Comparison of ENCODE assay signal across 17 cellular contexts in genomic region chr19:14525729-14526128, GRCh38. TPM values are rescaled to one million over a fixed set of nuclear protein-coding genes. Genes with fewer than 3 reads are reported as not detected.
DNase-seq lines count a peak whose midpoint lies in the region; ATAC-seq and TF ChIP-seq lines count a peak whose summit lies in the region.
"Had no signal": no experiment of that assay in that cellular context is flagged by ENCODE, and none has a peak within 500 bp of the region (broad histone marks: within the 10 kb centered on the region; RNA-seq: fewer than 3 reads in every experiment).

No MANE protein-coding gene starts in this region.

- H3K36me3 Mint-ChIP-seq in CD4-positive, alpha-beta T cell (ENCODE audit: low read depth) = peaks cover 23% of the 10 kb centered on the region
- H3K36me3 Mint-ChIP-seq in endodermal cell (ENCODE audit: low read depth) = no peaks in the 10 kb centered on the region
- no peaks in the 10 kb centered on the region for H3K36me3 Mint-ChIP-seq in neural crest cell (ENCODE audit: low read depth)

- H3K4me3 Mint-ChIP-seq in CD4-positive, alpha-beta T cell = peak overlapping the region; percentile 2
- H3K4me3 Mint-ChIP-seq in endodermal cell (no peak overlapping the region), neural crest cell (peak overlapping the region; percentile 27)
- H3K4me3 Mint-ChIP-seq: activated CD8-positive, alpha-beta T cell treated with anti-CD3 and anti-CD28 coated beads for 36 hours had no signal

- H3K4me1 ChIP-seq in OCI-LY1 (ENCODE audit: insufficient read depth, low read length, severe bottlenecking) = peaks cover 45% of the 10 kb centered on the region
- H3K4me1 ChIP-seq in endodermal cell (ENCODE audit: control insufficient read depth, insufficient read depth, low read length) = no peaks in the 10 kb centered on the region

- CTCF ChIA-PET in CD4-positive, alpha-beta T cell (lab: Charles Lee) = no interaction called here

- H3K9me3 Mint-ChIP-seq in CD4-positive, alpha-beta T cell = no peaks in the 10 kb centered on the region
- no peaks in the 10 kb centered on the region for H3K9me3 Mint-ChIP-seq in endodermal cell
- H3K9me3 Mint-ChIP-seq in neural crest cell = no peaks in the 10 kb centered on the region
- H3K9me3 Mint-ChIP-seq: activated CD8-positive, alpha-beta T cell treated with anti-CD3 and anti-CD28 coated beads for 36 hours; activated T-cell treated with anti-CD3 and anti-CD28 coated beads, Interleukin-2, amount 50 U/mL, for 72 hours had no signal

- 69 to 70% methylated on average over 4 to 5 of the region's 6 CpGs for WGBS in endodermal cell (ENCODE audit: insufficient coverage in 1 of 2, insufficient read length in 1 of 2), 2 experiments

- H3K9me3 ChIP-seq in CD4-positive, alpha-beta T cell (ENCODE audit: control insufficient read depth, low read length) = no peaks in the 10 kb centered on the region
- H3K9me3 ChIP-seq in OCI-LY1 (ENCODE audit: low read length) (no peaks in the 10 kb centered on the region), endodermal cell (ENCODE audit: control insufficient read depth, low read length) (no peaks in the 10 kb centered on the region)

- H3K4me3 ChIP-seq in OCI-LY1 (ENCODE audit: low read depth, low read length, poor library complexity, severe bottlenecking) (no peak overlapping the region), endodermal cell (ENCODE audit: low read length) (no peak overlapping the region)
- H3K4me3 ChIP-seq: PC-9 had no signal

- H3F3A ChIP-seq in OCI-LY1 (ENCODE audit: insufficient read depth, low read length) = peaks cover 5% of the 10 kb centered on the region; the same call in 1 of the 2 replicates

- H3K9ac ChIP-seq in OCI-LY1 (ENCODE audit: low read length) (no peak overlapping the region), endodermal cell (ENCODE audit: extremely low read depth, low read length, poor library complexity, severe bottlenecking) (no peak overlapping the region)

- TF ChIP-seq CTCF in CD4-positive, alpha-beta T cell (IDR thresholded peaks at IDR 0.05) = no peak
- TF ChIP-seq CTCF in OCI-LY1 (IDR thresholded peaks at IDR 0.05; ENCODE audit: low read length) (no peak), endodermal cell (conservative IDR thresholded peaks at IDR 0.05) (no peak), neural crest cell (conservative IDR thresholded peaks at IDR 0.05) (no peak)

- no peaks in the 10 kb centered on the region for H4K20me1 ChIP-seq in OCI-LY1 (ENCODE audit: insufficient read depth, low read length)

- no peaks in the 10 kb centered on the region for H3K27me3 ChIP-seq in CD4-positive, alpha-beta T cell (ENCODE audit: control insufficient read depth, insufficient read depth, low read length)
- H3K27me3 ChIP-seq in OCI-LY1 (ENCODE audit: insufficient read depth, low read length) (no peaks in the 10 kb centered on the region), endodermal cell (ENCODE audit: control insufficient read depth, insufficient read depth, low read length, poor library complexity, severe bottlenecking) (no peaks in the 10 kb centered on the region)

- H3K36me3 ChIP-seq in OCI-LY1 (ENCODE audit: insufficient read depth, low read length) (no peaks in the 10 kb centered on the region), endodermal cell (ENCODE audit: control insufficient read depth, insufficient read depth, low read length) (no peaks in the 10 kb centered on the region)

- peaks cover 65% of the 10 kb centered on the region for H3K4me1 Mint-ChIP-seq in CD4-positive, alpha-beta T cell (ENCODE audit: low read depth)
- H3K4me1 Mint-ChIP-seq in endodermal cell (peaks cover 7% of the 10 kb centered on the region), neural crest cell (peaks cover 26% of the 10 kb centered on the region)

- no peaks in the 10 kb centered on the region for H3K9me2 ChIP-seq in OCI-LY1 (ENCODE audit: low read depth, low read length)

- peaks cover 9% of the 10 kb centered on the region for H3K79me2 ChIP-seq in OCI-LY1 (ENCODE audit: insufficient read depth, low read length)

- H3K27me3 Mint-ChIP-seq in CD4-positive, alpha-beta T cell = no peaks in the 10 kb centered on the region
- H3K27me3 Mint-ChIP-seq in endodermal cell (ENCODE audit: insufficient read depth) = no peaks in the 10 kb centered on the region
- no peaks in the 10 kb centered on the region for H3K27me3 Mint-ChIP-seq in neural crest cell (ENCODE audit: low read depth)
- H3K27me3 Mint-ChIP-seq: activated CD8-positive, alpha-beta T cell treated with anti-CD3 and anti-CD28 coated beads for 36 hours had no signal

- POLR2A ChIA-PET in CD4-positive, alpha-beta T cell (lab: Charles Lee) = interaction anchor here (0.6 to 5.9 kb wide), 4 partner anchors 8 to 29 kb away, joined by 3 to 74 read pairs (median 5); partner anchors contain the start of genes DNAJB1 and GIPC1

- no peak overlapping the region for H2AFZ ChIP-seq in OCI-LY1 (ENCODE audit: low read length)
- H2AFZ ChIP-seq: PC-9 had no signal

- intact Hi-C loops in CD4-positive, alpha-beta T cell (cut with DNase I, micrococcal nuclease) = no loop called here

- H3K27ac Mint-ChIP-seq in CD4-positive, alpha-beta T cell = peak overlapping the region; percentile 100
- peak overlapping the region; percentile 7 for H3K27ac Mint-ChIP-seq in endodermal cell
- H3K27ac Mint-ChIP-seq in neural crest cell (ENCODE audit: unreplicated experiment) = no peak overlapping the region
- H3K27ac Mint-ChIP-seq: activated CD8-positive, alpha-beta T cell treated with anti-CD3 and anti-CD28 coated beads for 36 hours; activated T-cell treated with anti-CD3 and anti-CD28 coated beads, Interleukin-2, amount 50 U/mL, for 72 hours had no signal

- H3K4me2 ChIP-seq in OCI-LY1 (ENCODE audit: low read length) = no peak overlapping the region
- H3K4me2 ChIP-seq: PC-9 had no signal

- no peak for DNase-seq in CD4-positive, alpha-beta T cell
- DNase-seq in endodermal cell (no peak), neural crest cell (ENCODE audit: low read depth, low spot score) (no peak), NCI-H526 treated with DMSO at 0.1 percent for 48 hours (lab: John Stamatoyannopoulos, UW) (no peak), OCI-M2 (lab: John Stamatoyannopoulos, UW; ENCODE audit: unreplicated experiment) (no peak), NCI-H2107 (lab: John Stamatoyannopoulos, UW) (no peak), NCI-H187 (lab: John Stamatoyannopoulos, UW) (no peak)
- DNase-seq: activated CD8-positive, alpha-beta T cell treated with anti-CD3 and anti-CD28 coated beads for 36 hours; activated T-cell treated with anti-CD3 and anti-CD28 coated beads, Interleukin-2, amount 50 U/mL, for 72 hours; left colon; NCI-H2029; NCI-H748 treated with DMSO at 0.1 percent for 48 hours; stimulated activated CD4-positive, alpha-beta T cell treated with anti-CD3 and anti-CD28 coated beads, Interleukin-4, amount 100 ng/mL, for 1 hour; SW 1271 had no signal

- no peak overlapping the region for H3K27ac ChIP-seq in CD4-positive, alpha-beta T cell (ENCODE audit: low read depth, low read length)
- H3K27ac ChIP-seq in OCI-LY1 (ENCODE audit: low read depth, low read length, poor library complexity, severe bottlenecking) (peak overlapping the region; percentile 56), endodermal cell (ENCODE audit: low read depth, low read length) (no peak overlapping the region)
- H3K27ac ChIP-seq: PC-9 had no signal

- ATAC-seq in CD4-positive, alpha-beta T cell (ENCODE audit: poor library complexity) = no peak
- ATAC-seq: activated CD8-positive, alpha-beta T cell treated with anti-CD3 and anti-CD28 coated beads for 36 hours; activated T-cell treated with anti-CD3 and anti-CD28 coated beads, Interleukin-2, amount 50 U/mL, for 72 hours; left colon had no signal

RNA-seq across cellular contexts. Expression of gene TECR, which starts 3.7 kb away (rescaled TPM):
- total RNA-seq in CD4-positive, alpha-beta T cell = 100 to 1,000 TPM; 217 to 232 TPM
- 100 to 1,000 TPM; 127 to 140 TPM for total RNA-seq in endodermal cell
- polyA plus RNA-seq in endodermal cell (2013, experiment 1 of 2) = 108 TPM
- 101 TPM for polyA plus RNA-seq in endodermal cell (2013, experiment 2 of 2)
- 177 and 185 TPM in 2 replicates for total RNA-seq in neural crest cell

RNA-seq across cellular contexts. Expression of gene DNAJB1, which starts 7.5 kb away (rescaled TPM):
- total RNA-seq in CD4-positive, alpha-beta T cell = 100 to 1,000 TPM; 666 to 672 TPM
- total RNA-seq in endodermal cell (10 to 100 TPM; 66.1 to 70.0 TPM), neural crest cell (89.4 and 94.2 TPM in 2 replicates)
- 62.8 TPM for polyA plus RNA-seq in endodermal cell (2013, experiment 1 of 2)
- polyA plus RNA-seq in endodermal cell (2013, experiment 2 of 2) = 56.0 TPM

RNA-seq across cellular contexts. Expression of gene GIPC1, which starts 29.8 kb away (rescaled TPM):
- 10 to 100 TPM; 17.8 to 21.0 TPM for total RNA-seq in CD4-positive, alpha-beta T cell
- total RNA-seq in endodermal cell (10 to 100 TPM; 68.6 to 72.6 TPM), neural crest cell (72.5 and 73.0 TPM in 2 replicates)
- polyA plus RNA-seq in endodermal cell (2013, experiment 1 of 2) = 60.1 TPM
- polyA plus RNA-seq in endodermal cell (2013, experiment 2 of 2) = 55.9 TPM

RNA-seq across cellular contexts. Expression of gene NDUFB7, which starts 46.1 kb away (rescaled TPM):
- 10 to 100 TPM; 31.7 to 39.1 TPM for total RNA-seq in CD4-positive, alpha-beta T cell
- total RNA-seq in endodermal cell = 100 to 1,000 TPM; 127 to 141 TPM
- 135 TPM for polyA plus RNA-seq in endodermal cell (2013, experiment 1 of 2)
- polyA plus RNA-seq in endodermal cell (2013, experiment 2 of 2) = 123 TPM
- 123 and 128 TPM in 2 replicates for total RNA-seq in neural crest cell

RNA-seq across cellular contexts. Expression of gene PTGER1, which starts 50.6 kb away (rescaled TPM):
- total RNA-seq in CD4-positive, alpha-beta T cell = not detected
- 1 to 10 TPM in 1 of 2 donors, under 1 TPM in 1; 0.81 to 1.0 TPM for total RNA-seq in endodermal cell
- not detected for polyA plus RNA-seq in endodermal cell (2013, experiment 1 of 2)
- 0.37 TPM for polyA plus RNA-seq in endodermal cell (2013, experiment 2 of 2)
- total RNA-seq in neural crest cell = 0.27 and 0.40 TPM in 2 replicates
- total RNA-seq: mononuclear cell had no signal
